8 cellular contexts compared by ENCODE assay signal in the genomic region with DNA sequence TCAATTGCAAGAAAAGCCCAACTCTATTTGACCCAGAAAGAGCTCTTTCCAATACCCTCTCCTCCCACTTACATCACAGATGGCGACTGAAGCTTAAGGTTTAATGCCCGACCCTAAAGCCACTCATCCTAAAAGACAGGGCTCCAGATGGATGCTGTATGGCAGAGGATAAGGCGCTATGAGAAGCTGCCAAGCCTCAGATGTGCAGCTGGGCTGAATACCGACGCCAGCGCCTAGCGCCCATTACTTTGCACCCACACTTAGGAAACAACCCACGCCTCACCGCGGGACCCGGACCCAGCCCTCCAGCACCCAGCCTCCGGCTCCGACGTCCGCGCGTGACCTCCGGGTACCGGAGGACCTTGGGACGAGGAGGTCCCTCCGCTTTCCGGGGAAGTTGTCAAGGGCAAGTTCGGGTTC. TPM values are rescaled to one million over a fixed set of nuclear protein-coding genes. Genes with fewer than 3 reads are reported as not detected.
DNase-seq lines count a peak whose midpoint lies in the region; ATAC-seq and TF ChIP-seq lines count a peak whose summit lies in the region.

No MANE protein-coding gene starts in this region.

- ATAC-seq in HG03378 (IDR thresholded peaks at IDR 0.05; ENCODE audit: unreplicated experiment) (peak; percentile 26), T-cell (replicated peaks in 1 of 4) (peak; percentile 7 to 23 (median 14))

- DNase-seq in activated naive CD4-positive, alpha-beta T cell treated with Interleukin-2 at 50 U/mL for 16 hours, result no peak
- no peak for DNase-seq in T-cell
- DNase-seq in foreskin fibroblast, result no peak
- peak; percentile 54 for DNase-seq in pons (ENCODE audit: low spot score)
- DNase-seq in H4 (ENCODE audit: low spot score), result no peak
- DNase-seq in NCI-H1436 treated with DMSO at 0.1 percent for 48 hours (lab: John Stamatoyannopoulos, UW), result no peak

- peaks cover 7% of the 10 kb centered on the region for H3K36me3 Mint-ChIP-seq in activated naive CD4-positive, alpha-beta T cell treated with anti-CD3 and anti-CD28 coated beads, Interleukin-2, amount 50 U/mL, for 24 hours
- H3K36me3 Mint-ChIP-seq in T-cell, result peaks cover 14% of the 10 kb centered on the region

- no peak for TF ChIP-seq CTCF in foreskin fibroblast (IDR thresholded peaks at IDR 0.05; ENCODE audit: low read depth, low read length)

- H3K4me1 Mint-ChIP-seq in activated naive CD4-positive, alpha-beta T cell treated with anti-CD3 and anti-CD28 coated beads, Interleukin-2, amount 50 U/mL, for 24 hours, result peaks cover 71% of the 10 kb centered on the region
- H3K4me1 Mint-ChIP-seq in T-cell, result peaks cover 32 to 63% (median 58%) of the 10 kb centered on the region in 3 donors

- peak overlapping the region; percentile 93 for H3K27ac Mint-ChIP-seq in activated naive CD4-positive, alpha-beta T cell treated with anti-CD3 and anti-CD28 coated beads, Interleukin-2, amount 50 U/mL, for 24 hours
- H3K27ac Mint-ChIP-seq in T-cell, result peak overlapping the region; percentile 92 to 95

- peak overlapping the region; percentile 94 for H3K4me3 Mint-ChIP-seq in activated naive CD4-positive, alpha-beta T cell treated with anti-CD3 and anti-CD28 coated beads, Interleukin-2, amount 50 U/mL, for 24 hours
- H3K4me3 Mint-ChIP-seq in T-cell, result peak overlapping the region; percentile 96 to 99 (median 96)

- peaks cover 5% of the 10 kb centered on the region for H3K9me3 Mint-ChIP-seq in activated naive CD4-positive, alpha-beta T cell treated with anti-CD3 and anti-CD28 coated beads, Interleukin-2, amount 50 U/mL, for 24 hours
- H3K9me3 Mint-ChIP-seq in T-cell, result no peaks in the 10 kb centered on the region

- H3K4me3 ChIP-seq in foreskin fibroblast (ENCODE audit: low read depth in 1 of 2, low read length in 2 of 2), result peak overlapping the region; percentile 79 to 99

- H3K27me3 Mint-ChIP-seq in activated naive CD4-positive, alpha-beta T cell treated with anti-CD3 and anti-CD28 coated beads, Interleukin-2, amount 50 U/mL, for 24 hours, result no peaks in the 10 kb centered on the region
- no peaks in the 10 kb centered on the region for H3K27me3 Mint-ChIP-seq in T-cell

- CTCF ChIA-PET in T-cell (lab: Charles Lee), result interaction anchor here (0.5 to 1.9 kb wide), 12 partner anchors 16 to 1564 kb away, joined by 3 to 16 read pairs (median 3); a partner anchor contains a TSS

- POLR2A ChIA-PET in T-cell (lab: Charles Lee), result interaction anchor here (0.5 to 1.1 kb wide), 12 partner anchors 29 to 1320 kb away, joined by 3 to 12 read pairs (median 4); a partner anchor contains a TSS

RNA-seq across cellular contexts. Expression of a gene that starts 0.3 kb away (rescaled TPM):
- total RNA-seq in T-cell, result 10 to 100 TPM; 39.5 to 47.9 (median 43.4) TPM
- total RNA-seq in H4 (2014; rRNA removed; shearing (Covaris generic)), result 16.2 and 20.4 TPM in 2 replicates

RNA-seq across cellular contexts. Expression of a gene that starts 0.6 kb away (rescaled TPM):
- total RNA-seq in T-cell, result 10 to 100 TPM; 10.2 to 24.2 (median 18.0) TPM
- 42.1 and 54.0 TPM in 2 replicates for total RNA-seq in H4 (2014; rRNA removed; shearing (Covaris generic))
